7 cellular contexts compared by ENCODE assay signal in genomic region chr16:19021747-19022146, GRCh38. TPM values are rescaled to one million over a fixed set of nuclear protein-coding genes. Genes with fewer than 3 reads are reported as not detected.
"Had no signal": no experiment of that assay in that cellular context is flagged by ENCODE, and none has a peak within 500 bp of the region (broad histone marks: within the 10 kb centered on the region; RNA-seq: fewer than 3 reads in every experiment).

No MANE protein-coding gene starts in this region.

- H3K27ac ChIP-seq: HL-60, KMS-11 had no signal

- H3K27ac Mint-ChIP-seq: IgD-negative memory B cell had no signal

- H3K4me2 ChIP-seq: KMS-11 had no signal

- FAIRE-seq: HTR-8/SVneo had no signal

- H3K9me3 Mint-ChIP-seq: IgD-negative memory B cell had no signal

- DNase-seq: IMR-90, KBM-7, KG1 had no signal

- H3K4me3 Mint-ChIP-seq: IgD-negative memory B cell had no signal

- H3K4me1 Mint-ChIP-seq: IgD-negative memory B cell had no signal

- H3K36me3 Mint-ChIP-seq: IgD-negative memory B cell had no signal

- H3K9ac ChIP-seq: KMS-11 had no signal

RNA-seq across cellular contexts. Expression of gene TMC7, which starts 38.0 kb away (rescaled TPM):
- polyA plus RNA-seq: IgD-negative memory B cell had no signal
